Comparison of ENCODE assay signal across 1 cellular context in genomic region chr14:24818054-24818822, GRCh38.
A peak's percentile ranks its signal among the peaks of the same experiment; 100 is the strongest.
TF ChIP-seq lines count a peak whose summit lies in the region.

No MANE protein-coding gene starts in this region.

TF ChIP-seq in HepG2, 621 proteins besides CTCF, POLR2A, EP300 and RAD21 (continued from another document and continues in another):
- TF ChIP-seq DMTF1 (CRISPR knock-in tag; IDR thresholded peaks at IDR 0.05) (0 out of 2 replicates have a peak, but pooled peaks have one; percentile 67), POGK (CRISPR knock-in tag; conservative IDR thresholded peaks at IDR 0.05) (peak; percentile 91), MIXL1 (CRISPR knock-in tag; IDR thresholded peaks at IDR 0.05) (peak; percentile 62), ETV5 (CRISPR knock-in tag; IDR thresholded peaks at IDR 0.05; ENCODE audit: borderline replicate concordance) (peak; percentile 54; the same call in 1 of the 2 replicates), MTA1 (CRISPR knock-in tag; IDR thresholded peaks at IDR 0.05; ENCODE audit: borderline replicate concordance) (no peak; the same call in 1 of the 2 replicates), ZNF883 (CRISPR knock-in tag; IDR thresholded peaks at IDR 0.05; ENCODE audit: not compliant biosample characterization) (peak; percentile 68), REPIN1 (CRISPR knock-in tag; IDR thresholded peaks at IDR 0.05; ENCODE audit: borderline replicate concordance, low read depth) (peak; percentile 99), HINFP (CRISPR knock-in tag; IDR thresholded peaks at IDR 0.05; ENCODE audit: low read depth) (peak; percentile 66), ETV6 (CRISPR knock-in tag; conservative IDR thresholded peaks at IDR 0.05) (peak; percentile 73), ZNF230 (CRISPR knock-in tag; IDR thresholded peaks at IDR 0.05) (no peak; the same call in 1 of the 2 replicates), ZNF138 (CRISPR knock-in tag; IDR thresholded peaks at IDR 0.05; ENCODE audit: low read depth) (0 out of 2 replicates have a peak, but pooled peaks have one; percentile 50), ZNF75D (CRISPR knock-in tag; IDR thresholded peaks at IDR 0.05; ENCODE audit: borderline replicate concordance) (no peak), SYNCRIP (IDR thresholded peaks at IDR 0.05; ENCODE audit: insufficient read depth, low read depth, low read length) (no peak), CSRNP1 (CRISPR knock-in tag; IDR thresholded peaks at IDR 0.05) (peak; percentile 98), NR1H2 (CRISPR knock-in tag; IDR thresholded peaks at IDR 0.05; ENCODE audit: borderline replicate concordance, low read depth) (no peak), BCL6 (CRISPR knock-in tag; IDR thresholded peaks at IDR 0.05) (peak; percentile 90), MLLT10 (CRISPR knock-in tag; IDR thresholded peaks at IDR 0.05) (no peak), EEA1 (CRISPR knock-in tag; IDR thresholded peaks at IDR 0.05; ENCODE audit: borderline replicate concordance) (peak; percentile 67; the same call in 1 of the 2 replicates), ZBTB14 (CRISPR knock-in tag; IDR thresholded peaks at IDR 0.05) (no peak), FOSL2 (CRISPR knock-in tag; IDR thresholded peaks at IDR 0.05) (no peak), ZNF691 (CRISPR knock-in tag; IDR thresholded peaks at IDR 0.05; ENCODE audit: borderline replicate concordance, low read depth) (peak; percentile 19; the same call in 1 of the 2 replicates), SAP130 (CRISPR knock-in tag; IDR thresholded peaks at IDR 0.05; ENCODE audit: low read depth) (peak; percentile 50), RFXANK (CRISPR knock-in tag; IDR thresholded peaks at IDR 0.05) (peak; percentile 72), ZNF761 (CRISPR knock-in tag; conservative IDR thresholded peaks at IDR 0.05) (peak; percentile 91), ZNF44 (CRISPR knock-in tag; IDR thresholded peaks at IDR 0.05) (peak; percentile 93), TBL1XR1 (IDR thresholded peaks at IDR 0.05; ENCODE audit: borderline replicate concordance, low read length, partially characterized antibody) (peak; percentile 81), THRA (CRISPR knock-in tag; IDR thresholded peaks at IDR 0.05; ENCODE audit: borderline replicate concordance) (no peak; the same call in 1 of the 2 replicates), RFX1 (IDR thresholded peaks at IDR 0.05) (no peak), CAMTA2 (CRISPR knock-in tag; IDR thresholded peaks at IDR 0.05; ENCODE audit: borderline replicate concordance) (no peak; the same call in 1 of the 2 replicates), HDAC2 (CRISPR knock-in tag; IDR thresholded peaks at IDR 0.05) (peak; percentile 91), MLXIP (CRISPR knock-in tag; IDR thresholded peaks at IDR 0.05; ENCODE audit: borderline replicate concordance) (no peak), RNF2 (conservative IDR thresholded peaks at IDR 0.05; ENCODE audit: low read depth) (peak; percentile 79), NR0B2 (CRISPR knock-in tag; IDR thresholded peaks at IDR 0.05) (peak; percentile 71; the same call in 1 of the 2 replicates), FLYWCH1 (CRISPR knock-in tag; IDR thresholded peaks at IDR 0.05) (peak; percentile 94; the same call in 1 of the 2 replicates), SP4 (CRISPR knock-in tag; IDR thresholded peaks at IDR 0.05) (peak; percentile 66; the same call in 1 of the 2 replicates), ATF2 (CRISPR knock-in tag; IDR thresholded peaks at IDR 0.05) (peak; percentile 83), ZNF567 (CRISPR knock-in tag; IDR thresholded peaks at IDR 0.05; ENCODE audit: borderline replicate concordance) (0 out of 2 replicates have a peak, but pooled peaks have one; percentile 42), UBTF (CRISPR knock-in tag; IDR thresholded peaks at IDR 0.05) (no peak; the same call in none of the 2 replicates)
